ENCODE assay signal across 18 cellular contexts in the genomic region with DNA sequence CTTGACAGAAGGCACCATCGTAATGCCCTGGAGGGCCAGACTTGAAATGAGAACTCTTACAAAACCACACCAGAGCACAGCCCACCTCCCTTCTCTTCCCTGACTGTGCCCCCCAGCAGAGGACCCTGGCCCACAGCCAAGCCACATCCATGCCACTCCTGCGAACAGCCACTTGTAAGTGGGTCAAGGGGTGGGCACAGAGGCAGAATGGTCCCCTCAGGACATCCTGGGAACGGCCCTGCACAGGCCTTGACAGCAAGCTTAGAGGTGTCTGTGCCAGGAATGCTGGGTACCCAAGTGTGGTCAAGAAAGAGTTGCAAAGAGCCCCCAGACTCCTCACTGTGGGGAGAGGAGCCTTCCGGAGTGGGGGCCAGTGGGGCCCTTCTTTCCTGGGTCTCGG. TPM values are rescaled to one million over a fixed set of nuclear protein-coding genes. Genes with fewer than 3 reads are reported as not detected.
DNase-seq lines count a peak whose midpoint lies in the region; ATAC-seq and TF ChIP-seq lines count a peak whose summit lies in the region.
"Had no signal": no experiment of that assay in that cellular context is flagged by ENCODE, and none has a peak within 500 bp of the region (broad histone marks: within the 10 kb centered on the region; RNA-seq: fewer than 3 reads in every experiment).

No MANE protein-coding gene starts in this region.

- H3K36me3 ChIP-seq in lower lobe of right lung (no peaks in the 10 kb centered on the region), spleen (no peaks in the 10 kb centered on the region)

- DNase-seq in DMS79 treated with DMSO at 0.1 percent for 48 hours (lab: John Stamatoyannopoulos, UW) (peak; percentile 7), DMS79 (lab: John Stamatoyannopoulos, UW) (no peak), CD14-positive monocyte (ENCODE audit: low spot score) (peak; percentile 33), lower lobe of right lung (peak; percentile 25), spleen (peak; percentile 43)
- DNase-seq in stimulated activated naive CD8-positive, alpha-beta T cell treated with anti-CD3 and anti-CD28 coated beads, Interleukin-15, Interleukin-2, amounts not matched to agents 100 U/mL and 50 U/mL, for 24 hours = no peak
- DNase-seq in stimulated activated CD4-positive, alpha-beta T cell treated with anti-CD3 and anti-CD28 coated beads, Interleukin-15, amount 100 ng/mL, for 24 hours = no peak
- DNase-seq: AML-193; C1 segment of cervical spinal cord; CD4-positive, alpha-beta memory T cell; GF-D8; GOT3; H9; KG1 had no signal

- no peaks in the 10 kb centered on the region for H3K27me3 ChIP-seq in lower lobe of right lung (ENCODE audit: low read depth)
- peaks cover 0 to 8% (median 0%) of the 10 kb centered on the region in 7 donors for H3K27me3 ChIP-seq in spleen (replicated peaks in 1 of 7)

- H3K4me1 ChIP-seq in lower lobe of right lung (no peaks in the 10 kb centered on the region), spleen (no peaks in the 10 kb centered on the region)

- no peak overlapping the region for H3K27ac Mint-ChIP-seq in CD14-positive monocyte
- H3K27ac Mint-ChIP-seq: IgD-negative memory B cell had no signal

- no peaks in the 10 kb centered on the region for H3K36me3 Mint-ChIP-seq in CD14-positive monocyte
- H3K36me3 Mint-ChIP-seq: CD4-positive, alpha-beta memory T cell; IgD-negative memory B cell had no signal

- intact Hi-C loops in CD14-positive monocyte (cut with micrococcal nuclease) (no loop called here), lower lobe of right lung (cut with DNase I) (no loop called here), spleen (cut with DNase I; ENCODE audit: low total_unique reads) (no loop called here)

- H3K4me1 Mint-ChIP-seq in CD14-positive monocyte = no peaks in the 10 kb centered on the region
- H3K4me1 Mint-ChIP-seq: CD4-positive, alpha-beta memory T cell; IgD-negative memory B cell had no signal

- no peak overlapping the region for H3K4me3 Mint-ChIP-seq in CD14-positive monocyte
- H3K4me3 Mint-ChIP-seq: CD4-positive, alpha-beta memory T cell; H9; IgD-negative memory B cell had no signal

- TF ChIP-seq POLR2A in spleen (IDR thresholded peaks at IDR 0.05) = no peak

- peaks cover 0 to 2% (median 0%) of the 10 kb centered on the region in 7 donors for H3K9me3 Mint-ChIP-seq in CD14-positive monocyte
- H3K9me3 Mint-ChIP-seq: CD4-positive, alpha-beta memory T cell; H9 had no signal

- no peak overlapping the region for H3K4me3 ChIP-seq in lower lobe of right lung
- H3K4me3 ChIP-seq in spleen = no peak overlapping the region

- TF ChIP-seq CTCF in CD14-positive monocyte (IDR thresholded peaks at IDR 0.05) (no peak), lower lobe of right lung (IDR thresholded peaks at IDR 0.05) (no peak), spleen (IDR thresholded peaks at IDR 0.05 in 8 of 11, conservative IDR thresholded peaks at IDR 0.05 in 3 of 11) (no peak)

- H3K27ac ChIP-seq in lower lobe of right lung = no peak overlapping the region
- H3K27ac ChIP-seq in spleen = no peak overlapping the region
- H3K27ac ChIP-seq: 22Rv1, HL-60 had no signal

- peaks cover 7 to 13% (median 11%) of the 10 kb centered on the region in 3 donors for H3K27me3 Mint-ChIP-seq in CD14-positive monocyte (ENCODE audit: low read depth in 3 of 3)

- no peaks in the 10 kb centered on the region for H3K9me3 ChIP-seq in lower lobe of right lung
- H3K9me3 ChIP-seq in spleen = no peaks in the 10 kb centered on the region

- ATAC-seq in lower lobe of right lung (no peak), HG02588 (IDR thresholded peaks at IDR 0.05; ENCODE audit: unreplicated experiment) (no peak)
- ATAC-seq in stimulated activated naive CD8-positive, alpha-beta T cell treated with anti-CD3 and anti-CD28 coated beads, Interleukin-15, Interleukin-2, amounts not matched to agents 100 U/mL and 50 U/mL, for 24 hours = no peak

- 52 to 69% (median 58%) methylated on average over 4 to 5 of the region's 5 CpGs for WGBS in spleen, 5 donors

RNA-seq across cellular contexts. Expression of a gene that starts 33.3 kb away (rescaled TPM):
- not detected for polyA plus RNA-seq in CD14-positive monocyte
- total RNA-seq in lower lobe of right lung = 0.18 TPM
- not detected for total RNA-seq in spleen
- not detected for polyA plus RNA-seq in spleen
- total RNA-seq: CD4-positive, alpha-beta memory T cell had no signal
- polyA plus RNA-seq: CD4-positive, alpha-beta memory T cell; IgD-negative memory B cell had no signal

Comparison
In these comparisons a context has a peak if more than half of its experiments do, and no peak if none do; other contexts are left out.
1. DNase-seq: peak in DMS79 treated with DMSO at 0.1 percent for 48 hours (single experiment), CD14-positive monocyte (single experiment), lower lobe of right lung (single experiment) and spleen (single experiment); none in DMS79 (single experiment), stimulated activated naive CD8-positive, alpha-beta T cell treated with anti-CD3 and anti-CD28 coated beads, Interleukin-15, Interleukin-2, amounts not matched to agents 100 U/mL and 50 U/mL, for 24 hours (single experiment) and stimulated activated CD4-positive, alpha-beta T cell treated with anti-CD3 and anti-CD28 coated beads, Interleukin-15, amount 100 ng/mL, for 24 hours (single experiment).